23 cellular contexts compared by ENCODE assay signal in the genomic region with DNA sequence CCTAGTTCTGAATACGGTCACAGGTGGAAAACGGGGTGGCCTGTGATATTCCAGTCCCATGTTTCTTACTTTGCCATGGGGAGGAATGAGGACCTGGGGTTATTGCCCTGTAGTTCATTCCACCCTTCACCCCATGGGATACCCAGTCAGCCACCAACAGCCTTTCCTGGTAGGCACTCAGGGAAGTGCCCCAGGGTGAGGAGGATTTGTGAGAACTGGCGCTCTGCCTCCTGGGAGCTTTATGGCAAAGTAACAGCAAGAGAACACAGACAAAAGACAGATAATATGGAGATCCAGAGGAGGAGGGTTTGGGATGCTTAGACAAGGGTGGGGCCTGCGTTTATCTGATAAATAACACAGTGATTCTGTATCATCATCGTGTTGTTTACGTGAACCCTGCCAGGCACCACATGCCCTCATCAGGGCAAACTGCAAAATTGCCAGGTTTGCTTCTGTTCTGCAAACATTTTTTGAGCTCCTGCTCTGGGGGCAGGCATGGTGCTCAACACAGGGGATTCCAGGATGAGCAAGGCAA.
DNase-seq lines count a peak whose midpoint lies in the region; ATAC-seq and TF ChIP-seq lines count a peak whose summit lies in the region.
"Had no signal": no experiment of that assay in that cellular context is flagged by ENCODE, and none has a peak within 500 bp of the region (broad histone marks: within the 10 kb centered on the region; RNA-seq: fewer than 3 reads in every experiment).

No MANE protein-coding gene starts in this region.

- no peaks in the 10 kb centered on the region for H3K4me1 ChIP-seq in HEK293 (ENCODE audit: control insufficient read depth, insufficient read depth, low read length)

- no peaks in the 10 kb centered on the region for H3K9me3 ChIP-seq in HEK293 (ENCODE audit: control insufficient read depth, insufficient read depth, low read depth, low read length)
- H3K9me3 ChIP-seq: prostate gland, vagina had no signal

- TF ChIP-seq CTCF in HEK293 (tag by site-specific recombination; IDR thresholded peaks at IDR 0.05), result no peak
- TF ChIP-seq CTCF in brain (conservative IDR thresholded peaks at IDR 0.05), result no peak

- peak overlapping the region; percentile 44 for H3K27ac Mint-ChIP-seq in activated T-cell treated with anti-CD3 and anti-CD28 coated beads, Interleukin-2, amount 50 U/mL, for 24 hours
- H3K27ac Mint-ChIP-seq in brain, result peak overlapping the region in 4 of 5 experiments; percentile 54 to 88 (median 83)
- H3K27ac Mint-ChIP-seq in stimulated activated effector memory CD8-positive, alpha-beta T cell treated with anti-CD3 and anti-CD28 coated beads, Interleukin-12 subunit alpha, Interleukin-12 subunit beta, amount 100 ng/mL, for 72 hours, result peak overlapping the region; percentile 90
- H3K27ac Mint-ChIP-seq: GM23338, nephron had no signal

- H3K4me1 Mint-ChIP-seq in activated T-cell treated with anti-CD3 and anti-CD28 coated beads, Interleukin-2, amount 50 U/mL, for 24 hours (ENCODE audit: low read depth), result peaks cover 68% of the 10 kb centered on the region
- H3K4me1 Mint-ChIP-seq in brain, result peaks cover 64% of the 10 kb centered on the region
- H3K4me1 Mint-ChIP-seq in stimulated activated effector memory CD8-positive, alpha-beta T cell treated with anti-CD3 and anti-CD28 coated beads, Interleukin-12 subunit alpha, Interleukin-12 subunit beta, amount 100 ng/mL, for 72 hours, result peaks cover 85% of the 10 kb centered on the region

- H3K9me3 Mint-ChIP-seq in activated T-cell treated with anti-CD3 and anti-CD28 coated beads, Interleukin-2, amount 50 U/mL, for 24 hours, result no peaks in the 10 kb centered on the region
- no peaks in the 10 kb centered on the region for H3K9me3 Mint-ChIP-seq in brain
- H3K9me3 Mint-ChIP-seq in stimulated activated effector memory CD8-positive, alpha-beta T cell treated with anti-CD3 and anti-CD28 coated beads, Interleukin-12 subunit alpha, Interleukin-12 subunit beta, amount 100 ng/mL, for 72 hours, result no peaks in the 10 kb centered on the region
- H3K9me3 Mint-ChIP-seq: activated naive CD4-positive, alpha-beta T cell treated with anti-CD3 and anti-CD28 coated beads, Interleukin-2, amount 50 U/mL, for 72 hours; GM23338; nephron had no signal

- no peaks in the 10 kb centered on the region for H3K36me3 Mint-ChIP-seq in activated T-cell treated with anti-CD3 and anti-CD28 coated beads, Interleukin-2, amount 50 U/mL, for 24 hours (ENCODE audit: low read depth)
- no peaks in the 10 kb centered on the region for H3K36me3 Mint-ChIP-seq in brain
- H3K36me3 Mint-ChIP-seq in stimulated activated effector memory CD8-positive, alpha-beta T cell treated with anti-CD3 and anti-CD28 coated beads, Interleukin-12 subunit alpha, Interleukin-12 subunit beta, amount 100 ng/mL, for 72 hours, result peaks cover 13% of the 10 kb centered on the region
- H3K36me3 Mint-ChIP-seq: activated naive CD4-positive, alpha-beta T cell treated with anti-CD3 and anti-CD28 coated beads, Interleukin-2, amount 50 U/mL, for 72 hours had no signal

- no peaks in the 10 kb centered on the region for H3K27me3 Mint-ChIP-seq in activated T-cell treated with anti-CD3 and anti-CD28 coated beads, Interleukin-2, amount 50 U/mL, for 24 hours
- H3K27me3 Mint-ChIP-seq in brain, result no peaks in the 10 kb centered on the region

- CTCF ChIA-PET in HEK293 (lab: Yijun Ruan, JAX), result interaction anchor here (0.7 to 1.2 kb wide), 5 partner anchors 11 to 353 kb away, joined by 3 to 7 read pairs (median 3); no protein-coding TSS in a partner anchor

- POLR2A ChIA-PET in HEK293 (lab: Yijun Ruan, JAX), result no interaction called here

- H3K27ac ChIP-seq in HEK293 (ENCODE audit: extremely low read depth, low read depth, low read length), result no peak overlapping the region
- H3K27ac ChIP-seq: brain microvascular endothelial cell, hepatocyte, prostate gland, vagina had no signal

- H3K36me3 ChIP-seq in HEK293 (ENCODE audit: control insufficient read depth in 2 of 2, insufficient read depth in 1 of 2, low read length in 2 of 2), result no peaks in the 10 kb centered on the region
- H3K36me3 ChIP-seq: brain microvascular endothelial cell, prostate gland, vagina had no signal

- H3K4me3 ChIP-seq in HEK293 (ENCODE audit: low read depth, low read length), result no peak overlapping the region
- H3K4me3 ChIP-seq: GM23338, hepatocyte, prostate gland, skin epidermis, vagina had no signal

- H3K4me3 Mint-ChIP-seq in activated T-cell treated with anti-CD3 and anti-CD28 coated beads, Interleukin-2, amount 50 U/mL, for 24 hours, result no peak overlapping the region
- H3K4me3 Mint-ChIP-seq in brain, result no peak overlapping the region
- H3K4me3 Mint-ChIP-seq in stimulated activated effector memory CD8-positive, alpha-beta T cell treated with anti-CD3 and anti-CD28 coated beads, Interleukin-12 subunit alpha, Interleukin-12 subunit beta, amount 100 ng/mL, for 72 hours, result no peak overlapping the region
- H3K4me3 Mint-ChIP-seq: GM23338, nephron had no signal

- no peak for DNase-seq in activated T-cell treated with anti-CD3 and anti-CD28 coated beads, Interleukin-2, amount 50 U/mL, for 24 hours
- DNase-seq in activated T-cell treated with anti-CD3 and anti-CD28 coated beads, Interleukin-2, amount 50 U/mL, for 48 hours, result no peak
- no peak for DNase-seq in stimulated activated effector memory CD8-positive, alpha-beta T cell treated with anti-CD3 and anti-CD28 coated beads, Interleukin-12 subunit alpha, Interleukin-12 subunit beta, amount 100 ng/mL, for 72 hours (ENCODE audit: low spot score in 2 of 2)
- DNase-seq: brain microvascular endothelial cell; cortex of kidney; islet precursor cell; mammary epithelial cell; NCI-H1436 treated with DMSO at 0.1 percent for 48 hours; NCI-H446 treated with DMSO at 0.1 percent for 48 hours; stimulated activated CD4-positive, alpha-beta T cell treated with anti-CD3 and anti-CD28 coated beads, Interleukin-4, amount 100 ng/mL, for 24 hours had no signal

- ATAC-seq in stimulated activated effector memory CD8-positive, alpha-beta T cell treated with anti-CD3 and anti-CD28 coated beads, Interleukin-12 subunit alpha, Interleukin-12 subunit beta, amount 100 ng/mL, for 72 hours, result no peak
- no peak for ATAC-seq in HG02970 (IDR thresholded peaks at IDR 0.05; ENCODE audit: low FRiP score, unreplicated experiment)
- ATAC-seq in GM21515 (IDR thresholded peaks at IDR 0.05; ENCODE audit: unreplicated experiment), result no peak
- ATAC-seq: activated CD4-positive, CD25-positive, alpha-beta regulatory T cell treated with anti-CD3 and anti-CD28 coated beads, Interleukin-2, amount 50 U/mL, for 24 hours; Right ventricle myocardium inferior had no signal

TF ChIP-seq in HEK293, 187 proteins besides CTCF, POLR2A, EP300 and RAD21 (continues in another document):
- TF ChIP-seq ZNF274 (IDR thresholded peaks at IDR 0.05; ENCODE audit: low read length) (no peak), ZNF274 (tag by site-specific recombination; IDR thresholded peaks at IDR 0.05; ENCODE audit: borderline replicate concordance) (no peak), ZNF169 (tag by site-specific recombination; IDR thresholded peaks at IDR 0.05) (no peak), ZXDB (tag by site-specific recombination; IDR thresholded peaks at IDR 0.05) (no peak), REPIN1 (tag by site-specific recombination; IDR thresholded peaks at IDR 0.05; ENCODE audit: low read depth) (no peak), ZIC2 (tag by site-specific recombination; IDR thresholded peaks at IDR 0.05) (peak; percentile 70), ZNF239 (tag by site-specific recombination; IDR thresholded peaks at IDR 0.05) (no peak), FEZF1 (tag by site-specific recombination; IDR thresholded peaks at IDR 0.05) (no peak), TRIM28 (IDR thresholded peaks at IDR 0.05; ENCODE audit: borderline replicate concordance, low read length) (no peak), ZNF501 (tag by site-specific recombination; IDR thresholded peaks at IDR 0.05) (no peak), MZF1 (tag by site-specific recombination; IDR thresholded peaks at IDR 0.05; ENCODE audit: borderline replicate concordance) (no peak)
- TF ChIP-seq, protein P1, sequence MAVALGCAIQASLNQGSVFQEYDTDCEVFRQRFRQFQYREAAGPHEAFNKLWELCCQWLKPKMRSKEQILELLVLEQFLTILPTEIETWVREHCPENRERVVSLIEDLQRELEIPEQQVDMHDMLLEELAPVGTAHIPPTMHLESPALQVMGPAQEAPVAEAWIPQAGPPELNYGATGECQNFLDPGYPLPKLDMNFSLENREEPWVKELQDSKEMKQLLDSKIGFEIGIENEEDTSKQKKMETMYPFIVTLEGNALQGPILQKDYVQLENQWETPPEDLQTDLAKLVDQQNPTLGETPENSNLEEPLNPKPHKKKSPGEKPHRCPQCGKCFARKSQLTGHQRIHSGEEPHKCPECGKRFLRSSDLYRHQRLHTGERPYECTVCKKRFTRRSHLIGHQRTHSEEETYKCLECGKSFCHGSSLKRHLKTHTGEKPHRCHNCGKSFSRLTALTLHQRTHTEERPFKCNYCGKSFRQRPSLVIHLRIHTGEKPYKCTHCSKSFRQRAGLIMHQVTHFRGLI (tag by site-specific recombination; IDR thresholded peaks at IDR 0.05), result no peak
- TF ChIP-seq, protein P2, sequence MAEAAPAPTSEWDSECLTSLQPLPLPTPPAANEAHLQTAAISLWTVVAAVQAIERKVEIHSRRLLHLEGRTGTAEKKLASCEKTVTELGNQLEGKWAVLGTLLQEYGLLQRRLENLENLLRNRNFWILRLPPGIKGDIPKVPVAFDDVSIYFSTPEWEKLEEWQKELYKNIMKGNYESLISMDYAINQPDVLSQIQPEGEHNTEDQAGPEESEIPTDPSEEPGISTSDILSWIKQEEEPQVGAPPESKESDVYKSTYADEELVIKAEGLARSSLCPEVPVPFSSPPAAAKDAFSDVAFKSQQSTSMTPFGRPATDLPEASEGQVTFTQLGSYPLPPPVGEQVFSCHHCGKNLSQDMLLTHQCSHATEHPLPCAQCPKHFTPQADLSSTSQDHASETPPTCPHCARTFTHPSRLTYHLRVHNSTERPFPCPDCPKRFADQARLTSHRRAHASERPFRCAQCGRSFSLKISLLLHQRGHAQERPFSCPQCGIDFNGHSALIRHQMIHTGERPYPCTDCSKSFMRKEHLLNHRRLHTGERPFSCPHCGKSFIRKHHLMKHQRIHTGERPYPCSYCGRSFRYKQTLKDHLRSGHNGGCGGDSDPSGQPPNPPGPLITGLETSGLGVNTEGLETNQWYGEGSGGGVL (tag by site-specific recombination; IDR thresholded peaks at IDR 0.05), result 0 out of 2 replicates have a peak, but pooled peaks have one; percentile 6
- TF ChIP-seq, protein P3, sequence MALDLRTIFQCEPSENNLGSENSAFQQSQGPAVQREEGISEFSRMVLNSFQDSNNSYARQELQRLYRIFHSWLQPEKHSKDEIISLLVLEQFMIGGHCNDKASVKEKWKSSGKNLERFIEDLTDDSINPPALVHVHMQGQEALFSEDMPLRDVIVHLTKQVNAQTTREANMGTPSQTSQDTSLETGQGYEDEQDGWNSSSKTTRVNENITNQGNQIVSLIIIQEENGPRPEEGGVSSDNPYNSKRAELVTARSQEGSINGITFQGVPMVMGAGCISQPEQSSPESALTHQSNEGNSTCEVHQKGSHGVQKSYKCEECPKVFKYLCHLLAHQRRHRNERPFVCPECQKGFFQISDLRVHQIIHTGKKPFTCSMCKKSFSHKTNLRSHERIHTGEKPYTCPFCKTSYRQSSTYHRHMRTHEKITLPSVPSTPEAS (tag by site-specific recombination; IDR thresholded peaks at IDR 0.05), result no peak
